In the genomic region with DNA sequence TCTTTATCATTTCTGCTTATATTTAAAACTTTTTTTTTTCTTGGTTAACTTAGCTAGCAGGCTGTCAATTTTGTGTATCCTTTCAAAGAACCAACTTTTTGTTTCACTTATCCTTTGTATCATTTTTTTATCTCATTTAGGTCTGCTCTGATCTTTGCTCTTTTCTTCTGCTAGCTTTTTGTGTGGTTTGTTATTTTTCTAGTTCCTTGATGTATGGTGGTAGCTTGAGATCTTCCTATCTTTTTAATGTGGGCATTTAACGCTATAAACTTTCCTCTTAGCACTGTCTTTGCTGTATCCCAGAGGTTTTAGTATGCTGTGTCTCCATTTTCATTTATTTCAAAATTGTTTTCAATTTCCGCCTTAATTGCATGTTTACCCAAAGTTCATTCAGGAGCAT, we compare ENCODE assay signal across 25 cellular contexts.
"Had no signal": no experiment of that assay in that cellular context is flagged by ENCODE, and none has a peak within 500 bp of the region (broad histone marks: within the 10 kb centered on the region; RNA-seq: fewer than 3 reads in every experiment).

No MANE protein-coding gene starts in this region.

- H3K9me3 ChIP-seq: esophagus muscularis mucosa, prostate gland, SK-N-SH, upper lobe of left lung had no signal

- H3K36me3 ChIP-seq: prostate gland, upper lobe of left lung had no signal

- H3K27ac Mint-ChIP-seq: activated CD4-positive, alpha-beta memory T cell treated with anti-CD3 and anti-CD28 coated beads, Interleukin-2, amount 10 ng/mL, durations not matched to agents 7 days and 5 days; activated T-cell treated with anti-CD3 and anti-CD28 coated beads, Interleukin-2, amount 50 U/mL, for 24 hours; activated T-helper 2 cell treated with anti-CD3 and anti-CD28 coated beads, Interferon-gamma antibody, Interleukin-2, Interleukin-4, amounts not matched to agents 10 μg/mL and 5 μg/mL and 100 μg/mL, durations not matched to agents 14 hours and 24 hours and 36 hours; mesothelial cell of epicardium; natural killer cell treated with Interleukin-12 subunit alpha and Interleukin-12 subunit beta and Interleukin-15 and Interleukin-18, amount 100 ng/mL, for 72 hours had no signal

- H3K27me3 ChIP-seq: esophagus muscularis mucosa, upper lobe of left lung had no signal

- H3K4me3 Mint-ChIP-seq: activated CD4-positive, alpha-beta memory T cell treated with anti-CD3 and anti-CD28 coated beads, Interleukin-2, amount 10 ng/mL, durations not matched to agents 7 days and 5 days; activated T-cell treated with anti-CD3 and anti-CD28 coated beads, Interleukin-2, amount 50 U/mL, for 24 hours; central memory CD8-positive, alpha-beta T cell; mesothelial cell of epicardium; natural killer cell treated with Interleukin-12 subunit alpha and Interleukin-12 subunit beta and Interleukin-15 and Interleukin-18, amount 100 ng/mL, for 72 hours had no signal

- ATAC-seq: left ventricle myocardium superior; natural killer cell treated with Interleukin-12 subunit alpha and Interleukin-12 subunit beta and Interleukin-15 and Interleukin-18, amount 100 ng/mL, for 72 hours; stimulated activated naive CD8-positive, alpha-beta T cell treated with anti-CD3 and anti-CD28 coated beads, Interleukin-15, Interleukin-2, amounts not matched to agents 100 U/mL and 50 U/mL, for 24 hours had no signal

- DNase-seq: activated CD4-positive, alpha-beta memory T cell treated with anti-CD3 and anti-CD28 coated beads, Interleukin-2, amount 10 ng/mL, durations not matched to agents 7 days and 5 days; activated CD4-positive, CD25-positive, alpha-beta regulatory T cell treated with anti-CD3 and anti-CD28 coated beads, Interleukin-2, amount 50 U/mL, for 72 hours; activated naive CD4-positive, alpha-beta T cell treated with Interleukin-2 at 50 U/mL for 16 hours; activated T-cell treated with anti-CD3 and anti-CD28 coated beads, Interleukin-2, amount 50 U/mL, for 24 hours; effector memory CD4-positive, alpha-beta T cell; head of caudate nucleus; hypothalamus; left ventricle myocardium superior; mammary epithelial cell; SK-N-SH; stimulated activated CD4-positive, alpha-beta T cell treated with anti-CD3 and anti-CD28 coated beads, Interleukin-4, amount 100 ng/mL, for 24 hours; stimulated activated naive CD8-positive, alpha-beta T cell treated with anti-CD3 and anti-CD28 coated beads, Interleukin-15, Interleukin-2, amounts not matched to agents 100 U/mL and 50 U/mL, for 24 hours; upper lobe of left lung; WERI-Rb-1 had no signal

- H3K4me1 Mint-ChIP-seq: activated CD4-positive, alpha-beta memory T cell treated with anti-CD3 and anti-CD28 coated beads, Interleukin-2, amount 10 ng/mL, durations not matched to agents 7 days and 5 days; mesothelial cell of epicardium had no signal

- H3K4me3 ChIP-seq: esophagus muscularis mucosa, prostate gland, upper lobe of left lung had no signal

- H3K27ac ChIP-seq: esophagus muscularis mucosa, prostate gland, upper lobe of left lung, WERI-Rb-1 had no signal

- H3K27me3 Mint-ChIP-seq: activated CD4-positive, alpha-beta memory T cell treated with anti-CD3 and anti-CD28 coated beads, Interleukin-2, amount 10 ng/mL, durations not matched to agents 7 days and 5 days; activated T-cell treated with anti-CD3 and anti-CD28 coated beads, Interleukin-2, amount 50 U/mL, for 24 hours; central memory CD8-positive, alpha-beta T cell; natural killer cell treated with Interleukin-12 subunit alpha and Interleukin-12 subunit beta and Interleukin-15 and Interleukin-18, amount 100 ng/mL, for 72 hours had no signal

- H3K4me1 ChIP-seq: esophagus muscularis mucosa, prostate gland, upper lobe of left lung had no signal

- FAIRE-seq: astrocyte, colon, endothelial cell of umbilical vein, frontal cortex, TTC549 had no signal
